Comparison of ENCODE assay signal across 18 cellular contexts in genomic region chr2:20170646-20171250, GRCh38. TPM values are rescaled to one million over a fixed set of nuclear protein-coding genes. Genes with fewer than 3 reads are reported as not detected.
A peak's percentile ranks its signal among the peaks of the same experiment; 100 is the strongest.
DNase-seq lines count a peak whose midpoint lies in the region; ATAC-seq and TF ChIP-seq lines count a peak whose summit lies in the region.
"Had no signal": no experiment of that assay in that cellular context is flagged by ENCODE, and none has a peak within 500 bp of the region (broad histone marks: within the 10 kb centered on the region; RNA-seq: fewer than 3 reads in every experiment).

No MANE protein-coding gene starts in this region.

- H3K36me3 Mint-ChIP-seq in H9 (ENCODE audit: insufficient read depth in 1 of 3, low read depth in 3 of 3) (no peaks in the 10 kb centered on the region), GM23338 (ENCODE audit: low read depth) (no peaks in the 10 kb centered on the region)
- H3K36me3 Mint-ChIP-seq: CD8-positive, alpha-beta memory T cell had no signal

- H2AK5ac ChIP-seq in H9 (ENCODE audit: insufficient read length, low read length) = no peak overlapping the region

- WGBS in H9 (ENCODE audit: extremely low coverage, insufficient read length, low lambda C conversion rate) = no CpG with 5 or more reads among the region's 14 CpGs
- 75% methylated on average over 14 of the region's 14 CpGs for WGBS in liver

- H2BK15ac ChIP-seq in H9 (ENCODE audit: low read depth, low read length) = no peak overlapping the region

- H3K27me3 ChIP-seq in H9 (ENCODE audit: insufficient read depth, low read length) (no peaks in the 10 kb centered on the region), liver (ENCODE audit: control insufficient read depth in 4 of 4, insufficient read depth in 4 of 4, low read length in 3 of 4) (no peaks in the 10 kb centered on the region), GM23338 (ENCODE audit: insufficient read depth) (no peaks in the 10 kb centered on the region)
- H3K27me3 ChIP-seq: SJSA1 had no signal

- no peak overlapping the region for H3K56ac ChIP-seq in H9 (ENCODE audit: insufficient read length, low read depth, low read length)

- H3K9ac ChIP-seq in H9 (ENCODE audit: extremely low read depth, insufficient read length, low read length) = no peak overlapping the region
- no peak overlapping the region for H3K9ac ChIP-seq in liver (ENCODE audit: low read depth in 1 of 2, low read length in 2 of 2)

- H4K91ac ChIP-seq in H9 (ENCODE audit: insufficient read length, low read depth, low read length) = no peak overlapping the region

- no peaks in the 10 kb centered on the region for H4K20me1 ChIP-seq in H9 (ENCODE audit: control insufficient read depth, insufficient read depth, insufficient read length)
- H4K20me1 ChIP-seq in GM23338 (replicated peaks; ENCODE audit: insufficient read depth) = no peaks in the 10 kb centered on the region

- H3K4me3 Mint-ChIP-seq in H9 = no peak overlapping the region
- no peak overlapping the region for H3K4me3 Mint-ChIP-seq in GM23338
- H3K4me3 Mint-ChIP-seq: CD8-positive, alpha-beta memory T cell had no signal

- no peak for TF ChIP-seq RAD21 in liver (IDR thresholded peaks at IDR 0.05)

- H3K27ac ChIP-seq in H9 (ENCODE audit: insufficient read length, low read depth, low read length) (no peak overlapping the region), liver (ENCODE audit: low read depth in 1 of 2, low read length in 2 of 2) (peak overlapping the region; percentile 29 to 68), skin epidermis (peak overlapping the region in 11 of 21 experiments; percentile 1 to 81 (median 66)), GM23338 (ENCODE audit: low read depth) (no peak overlapping the region)
- H3K27ac ChIP-seq: HL-60, SJSA1 had no signal

- H3K23me2 ChIP-seq in H9 (ENCODE audit: insufficient read length, low read depth, low read length, poor library complexity, severe bottlenecking) = no peaks in the 10 kb centered on the region

- H3K79me1 ChIP-seq in H9 (ENCODE audit: insufficient read depth, low read depth, low read length, poor library complexity, severe bottlenecking) = no peaks in the 10 kb centered on the region

- no peak overlapping the region for H3K23ac ChIP-seq in H9 (ENCODE audit: insufficient read length, low read depth, low read length)

- H3K9me3 Mint-ChIP-seq in H9 = no peaks in the 10 kb centered on the region
- H3K9me3 Mint-ChIP-seq in GM23338 = no peaks in the 10 kb centered on the region
- H3K9me3 Mint-ChIP-seq: CD8-positive, alpha-beta memory T cell had no signal

- H3K4me3 ChIP-seq in liver (ENCODE audit: low read depth in 1 of 3, low read length in 3 of 3) = no peak overlapping the region
- no peak overlapping the region for H3K4me3 ChIP-seq in skin epidermis
- no peak overlapping the region for H3K4me3 ChIP-seq in GM23338
- H3K4me3 ChIP-seq: A549, HAP-1, SJSA1 had no signal

- H3K4me1 ChIP-seq in H9 (ENCODE audit: insufficient read depth, low read length) (peaks cover 3% of the 10 kb centered on the region; the same call in 1 of the 2 replicates), liver (ENCODE audit: control insufficient read depth in 4 of 4, insufficient read depth in 4 of 4, low read length in 3 of 4) (peaks cover 13 to 31% (median 25%) of the 10 kb centered on the region in 4 donors), GM23338 (ENCODE audit: insufficient read depth) (peaks cover 13% of the 10 kb centered on the region)
- H3K4me1 ChIP-seq: HAP-1 had no signal

- DNase-seq in H9 (peak; percentile 19), dermis blood vessel endothelial cell (peak; percentile 19), GM23338 (ENCODE audit: low spot score) (no peak)
- DNase-seq: CD8-positive, alpha-beta memory T cell; IMR-90; NCI-H1417 treated with DMSO at 0.1 percent for 48 hours; NCI-H1930; NCI-H345; NCI-H526 had no signal

- no peaks in the 10 kb centered on the region for H3K9me2 ChIP-seq in GM23338 (ENCODE audit: insufficient read depth)

- H3K27me3 Mint-ChIP-seq in H9 (ENCODE audit: low read depth) (no peaks in the 10 kb centered on the region), GM23338 (ENCODE audit: insufficient read depth, low read depth, poor library complexity) (no peaks in the 10 kb centered on the region)

- TF ChIP-seq CTCF in H9 (conservative IDR thresholded peaks at IDR 0.05) (no peak), liver (IDR thresholded peaks at IDR 0.05; ENCODE audit: low read depth, low read length, missing input control) (no peak), GM23338 (conservative IDR thresholded peaks at IDR 0.05; ENCODE audit: low read depth in 2 of 2) (no peak)

- H4K8ac ChIP-seq in H9 (replicated peaks; ENCODE audit: insufficient read length, low read depth, low read length) = no peak overlapping the region

- no peak overlapping the region for H2BK5ac ChIP-seq in H9 (ENCODE audit: insufficient read length, low read length)

- no peak for ATAC-seq in HG02884 (IDR thresholded peaks at IDR 0.05; ENCODE audit: unreplicated experiment)
- ATAC-seq in GM23338 = no peak
- no peak for ATAC-seq in GM18502 (IDR thresholded peaks at IDR 0.05; ENCODE audit: poor library complexity, unreplicated experiment)
- no peak for ATAC-seq in GM19351 (IDR thresholded peaks at IDR 0.05; ENCODE audit: unreplicated experiment)
- ATAC-seq: A549 had no signal

- no peak overlapping the region for H3K14ac ChIP-seq in H9 (ENCODE audit: insufficient read depth, low read length)

- no peaks in the 10 kb centered on the region for H3F3A ChIP-seq in GM23338 (replicated peaks; ENCODE audit: low read depth)

- no peak overlapping the region for H3K4me2 ChIP-seq in H9 (ENCODE audit: insufficient read depth, insufficient read length, low read length)
- no peak overlapping the region for H3K4me2 ChIP-seq in GM23338
- H3K4me2 ChIP-seq: A549 had no signal

- H3K36me3 ChIP-seq in liver (ENCODE audit: control insufficient read depth in 4 of 4, insufficient read depth in 3 of 4, low read depth in 1 of 4, low read length in 3 of 4) (no peaks in the 10 kb centered on the region), GM23338 (ENCODE audit: insufficient read depth) (no peaks in the 10 kb centered on the region)
- H3K36me3 ChIP-seq: HAP-1, SJSA1 had no signal

- no peaks in the 10 kb centered on the region for H3K9me3 ChIP-seq in H9 (ENCODE audit: control insufficient read depth, low read depth, low read length)
- no peaks in the 10 kb centered on the region for H3K9me3 ChIP-seq in liver (ENCODE audit: control insufficient read depth in 4 of 4, low read length in 3 of 4)
- H3K9me3 ChIP-seq: A549, HAP-1, SJSA1 had no signal

- H3K79me2 ChIP-seq in H9 (ENCODE audit: insufficient read depth, low read length) = no peaks in the 10 kb centered on the region
- H3K79me2 ChIP-seq in GM23338 (replicated peaks; ENCODE audit: insufficient read depth) = no peaks in the 10 kb centered on the region

- H2AFZ ChIP-seq in H9 (ENCODE audit: low read length) = no peak overlapping the region
- no peak overlapping the region for H2AFZ ChIP-seq in GM23338

- no peak overlapping the region for H2BK120ac ChIP-seq in H9 (ENCODE audit: low read depth, low read length, poor library complexity, severe bottlenecking)

- no peak overlapping the region for H3T11ph ChIP-seq in H9 (ENCODE audit: low read length)

- H4K5ac ChIP-seq in H9 (ENCODE audit: insufficient read length, low read depth, low read length) = no peak overlapping the region

- H3K27ac Mint-ChIP-seq in H9 (no peak overlapping the region), GM23338 (no peak overlapping the region)
- H3K27ac Mint-ChIP-seq: CD8-positive, alpha-beta memory T cell had no signal

- no peak overlapping the region for H3K4ac ChIP-seq in H9 (ENCODE audit: low read depth, low read length)

- no peak overlapping the region for H2BK20ac ChIP-seq in H9 (ENCODE audit: low read depth, low read length, poor library complexity, severe bottlenecking)

- H3K4me1 Mint-ChIP-seq in H9 = peaks cover 27 to 32% of the 10 kb centered on the region in 2 experiments
- H3K4me1 Mint-ChIP-seq in GM23338 = peaks cover 27% of the 10 kb centered on the region
- H3K4me1 Mint-ChIP-seq: CD8-positive, alpha-beta memory T cell had no signal

- no peak overlapping the region for H3K18ac ChIP-seq in H9 (ENCODE audit: insufficient read length, low read depth, low read length)

- H2BK12ac ChIP-seq in H9 (ENCODE audit: insufficient read length, low read depth, low read length) = no peak overlapping the region

TF ChIP-seq in liver, 16 proteins besides CTCF, POLR2A, EP300 and RAD21 (continues in another document):
- TF ChIP-seq ATF3 (IDR thresholded peaks at IDR 0.05) = no peak
- TF ChIP-seq NR2F2 (IDR thresholded peaks at IDR 0.05) = no peak

TF ChIP-seq in GM23338, 12 proteins besides CTCF, POLR2A, EP300 and RAD21 (continues in another document):
- TF ChIP-seq POLR2AphosphoS5 (IDR thresholded peaks at IDR 0.05; ENCODE audit: low read depth) (no peak), NANOG (IDR thresholded peaks at IDR 0.05; ENCODE audit: borderline replicate concordance) (no peak), REST (IDR thresholded peaks at IDR 0.05; ENCODE audit: unreplicated experiment) (no peak), ZNF331 (CRISPR knock-in tag; IDR thresholded peaks at IDR 0.05; ENCODE audit: low read depth) (no peak)

RNA-seq across cellular contexts. Expression of gene SDC1, which starts 54.2 kb away (rescaled TPM):
- total RNA-seq in H9 (2021) = 22.3 and 25.1 TPM in 2 replicates
- 1.4 and 1.7 TPM in 2 replicates for total RNA-seq in dermis blood vessel endothelial cell
- total RNA-seq in liver = 100 to 1,000 TPM in 1 of 2 donors, 10 to 100 TPM in 1; 99.6 to 269 TPM
- polyA plus RNA-seq in liver = 100 to 1,000 TPM; 124 to 363 TPM
- 40.6 and 43.0 TPM in 2 replicates for total RNA-seq in GM23338 (2014; rRNA removed; shearing (Covaris generic))
- 16.1 and 16.6 TPM in 2 replicates for polyA plus RNA-seq in GM23338 (2016; fragmentation: Nextera tagmentation; extraction: Ambion mirVana)
- polyA plus RNA-seq: CD8-positive, alpha-beta memory T cell had no signal

Comparison
In these comparisons a context has a peak if more than half of its experiments do, and no peak if none do; other contexts are left out.
1. H3K27ac ChIP-seq: peak in liver (2 of 2) and skin epidermis (11 of 21); none in H9 (single experiment) and GM23338 (single experiment).